ENCODE assay signal across 25 cellular contexts in the genomic region with DNA sequence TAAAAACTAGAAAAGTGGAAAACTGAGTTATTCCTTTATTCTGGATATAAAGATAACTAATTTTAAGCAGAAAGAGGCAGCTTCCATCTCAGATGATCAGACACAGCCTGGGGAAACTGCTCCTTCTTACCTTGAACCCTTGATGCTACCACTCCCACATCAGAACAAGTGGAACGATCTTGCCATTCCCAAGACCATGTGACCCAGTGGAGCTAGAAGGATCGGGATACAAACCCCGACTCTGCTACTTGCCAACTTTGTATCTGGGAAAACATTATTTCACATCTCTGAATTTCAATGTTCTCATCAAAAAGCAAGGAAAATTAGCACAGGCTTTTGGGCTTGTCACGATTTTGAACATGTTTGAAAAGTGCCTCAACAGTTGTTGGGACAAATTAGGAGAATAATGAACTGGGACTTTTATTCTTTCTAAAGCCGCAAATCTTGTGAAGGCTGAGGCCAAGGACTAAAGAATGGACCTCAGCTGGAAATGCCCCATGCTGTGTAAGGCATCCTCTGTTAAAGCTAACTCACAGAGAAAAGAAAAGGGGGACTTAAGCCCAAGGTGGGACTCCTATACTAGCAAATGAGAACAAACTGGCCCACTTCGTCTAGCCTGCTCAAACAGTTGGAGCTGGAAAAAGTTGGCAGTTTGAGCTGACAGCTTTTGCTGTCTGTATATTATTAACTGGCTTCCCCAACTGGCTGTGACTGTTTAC.
"Had no signal": no experiment of that assay in that cellular context is flagged by ENCODE, and none has a peak within 500 bp of the region (broad histone marks: within the 10 kb centered on the region; RNA-seq: fewer than 3 reads in every experiment).

No MANE protein-coding gene starts in this region.

- H2AFZ ChIP-seq: hepatocyte had no signal

- ATAC-seq: activated CD4-positive, CD25-positive, alpha-beta regulatory T cell treated with anti-CD3 and anti-CD28 coated beads, Interleukin-2, amount 50 U/mL, for 24 hours; activated CD8-positive, alpha-beta T cell treated with anti-CD3 and anti-CD28 coated beads, Interleukin-2, amount 10 ng/mL, durations not matched to agents 7 days and 5 days; activated naive CD8-positive, alpha-beta T cell treated with anti-CD3 and anti-CD28 coated beads, Interleukin-2, amount 50 U/mL, for 24 hours; body of pancreas; left lobe of liver; lower lobe of right lung; stimulated activated naive B cell treated with anti-CD40 and anti-IgM and Interleukin-4, amounts not matched to agents 10 μg/mL and 1 μg/mL and 100 μg/mL, for 72 hours had no signal

- H3K79me2 ChIP-seq: hepatocyte had no signal

- H3K4me2 ChIP-seq: hepatocyte, smooth muscle cell had no signal

- H3K9me3 Mint-ChIP-seq: activated CD4-positive, alpha-beta T cell treated with anti-CD3 and anti-CD28 coated beads, Interleukin-2, amount 10 ng/mL, durations not matched to agents 24 days and 14 days; activated naive CD8-positive, alpha-beta T cell treated with anti-CD3 and anti-CD28 coated beads, Interleukin-2, amount 50 U/mL, for 24 hours; activated T-helper 1 cell treated with anti-CD3 and anti-CD28 coated beads, Interleukin-12 subunit alpha, Interleukin-12 subunit beta, Interleukin-2, Interleukin-4 antibody, amounts not matched to agents 30 ng/mL and 10 ng/mL and 1 ng/mL, durations not matched to agents 14 hours and 24 hours and 36 hours; immature natural killer cell had no signal

- H3K4me3 Mint-ChIP-seq: activated CD4-positive, alpha-beta T cell treated with anti-CD3 and anti-CD28 coated beads, Interleukin-2, amount 10 ng/mL, durations not matched to agents 24 days and 14 days; activated CD8-positive, alpha-beta T cell treated with anti-CD3 and anti-CD28 coated beads, Interleukin-2, amount 10 ng/mL, durations not matched to agents 7 days and 5 days; activated naive CD8-positive, alpha-beta T cell treated with anti-CD3 and anti-CD28 coated beads, Interleukin-2, amount 50 U/mL, for 24 hours; activated T-helper 1 cell treated with anti-CD3 and anti-CD28 coated beads, Interleukin-12 subunit alpha, Interleukin-12 subunit beta, Interleukin-2, Interleukin-4 antibody, amounts not matched to agents 30 ng/mL and 10 ng/mL and 1 ng/mL, durations not matched to agents 14 hours and 24 hours and 36 hours; dendritic cell treated with granulocyte-macrophage colony-stimulating factor and Interleukin-4, amounts not matched to agents 40 ng/mL and 50 ng/mL, for 4 days; immature natural killer cell; neural crest cell; stimulated activated naive B cell treated with anti-CD40 and anti-IgM and Interleukin-4, amounts not matched to agents 10 μg/mL and 1 μg/mL and 100 μg/mL, for 72 hours had no signal

- H3K27ac Mint-ChIP-seq: activated CD4-positive, alpha-beta T cell treated with anti-CD3 and anti-CD28 coated beads, Interleukin-2, amount 10 ng/mL, durations not matched to agents 24 days and 14 days; activated CD8-positive, alpha-beta T cell treated with anti-CD3 and anti-CD28 coated beads, Interleukin-2, amount 10 ng/mL, durations not matched to agents 7 days and 5 days; activated naive CD8-positive, alpha-beta T cell treated with anti-CD3 and anti-CD28 coated beads, Interleukin-2, amount 50 U/mL, for 24 hours; activated T-helper 1 cell treated with anti-CD3 and anti-CD28 coated beads, Interleukin-12 subunit alpha, Interleukin-12 subunit beta, Interleukin-2, Interleukin-4 antibody, amounts not matched to agents 30 ng/mL and 10 ng/mL and 1 ng/mL, durations not matched to agents 14 hours and 24 hours and 36 hours; dendritic cell treated with granulocyte-macrophage colony-stimulating factor and Interleukin-4, amounts not matched to agents 40 ng/mL and 50 ng/mL, for 4 days; immature natural killer cell; naive B cell; stimulated activated naive B cell treated with anti-CD40 and anti-IgM and Interleukin-4, amounts not matched to agents 10 μg/mL and 1 μg/mL and 100 μg/mL, for 72 hours had no signal

- H3K9me3 ChIP-seq: body of pancreas, lower lobe of right lung, sigmoid colon, transverse colon, vagina had no signal

- H3K27ac ChIP-seq: body of pancreas, hepatocyte, lower lobe of right lung, sigmoid colon, transverse colon, vagina had no signal

- DNase-seq: activated CD4-positive, alpha-beta T cell treated with anti-CD3 and anti-CD28 coated beads, Interleukin-2, amount 10 ng/mL, durations not matched to agents 24 days and 14 days; activated CD8-positive, alpha-beta T cell treated with anti-CD3 and anti-CD28 coated beads, Interleukin-2, amount 10 ng/mL, durations not matched to agents 7 days and 5 days; activated gamma-delta T cell; activated naive CD4-positive, alpha-beta T cell treated with anti-CD3 and anti-CD28 coated beads, Interleukin-2, amount 50 U/mL, for 16 hours; activated naive CD8-positive, alpha-beta T cell treated with anti-CD3 and anti-CD28 coated beads, Interleukin-2, amount 50 U/mL, for 24 hours; body of pancreas; effector CD4-positive, alpha-beta T cell; erythroblast; foreskin fibroblast; glutamatergic neuron; immature natural killer cell; lower lobe of right lung; naive B cell; sigmoid colon; stimulated activated CD4-positive, alpha-beta T cell treated with anti-CD3 and anti-CD28 coated beads, Interleukin-15, amount 100 ng/mL, for 24 hours; stimulated activated naive B cell treated with anti-CD40 and anti-IgM and Interleukin-4, amounts not matched to agents 10 μg/mL and 1 μg/mL and 100 μg/mL, for 72 hours; transverse colon had no signal

- H3K36me3 Mint-ChIP-seq: immature natural killer cell; naive B cell; stimulated activated naive B cell treated with anti-CD40 and anti-IgM and Interleukin-4, amounts not matched to agents 10 μg/mL and 1 μg/mL and 100 μg/mL, for 72 hours had no signal

- H3K4me3 ChIP-seq: body of pancreas, hepatocyte, lower lobe of right lung, sigmoid colon, smooth muscle cell, transverse colon, vagina had no signal

- H3K4me1 ChIP-seq: body of pancreas, lower lobe of right lung, transverse colon, vagina had no signal

- H3K4me1 Mint-ChIP-seq: activated CD4-positive, alpha-beta T cell treated with anti-CD3 and anti-CD28 coated beads, Interleukin-2, amount 10 ng/mL, durations not matched to agents 24 days and 14 days; activated naive CD8-positive, alpha-beta T cell treated with anti-CD3 and anti-CD28 coated beads, Interleukin-2, amount 50 U/mL, for 24 hours; immature natural killer cell; naive B cell; stimulated activated naive B cell treated with anti-CD40 and anti-IgM and Interleukin-4, amounts not matched to agents 10 μg/mL and 1 μg/mL and 100 μg/mL, for 72 hours had no signal

- H3K36me3 ChIP-seq: lower lobe of right lung, sigmoid colon, transverse colon, vagina had no signal

- H3K27me3 ChIP-seq: body of pancreas, hepatocyte, sigmoid colon, transverse colon, vagina had no signal

- H3K27me3 Mint-ChIP-seq: activated CD4-positive, alpha-beta T cell treated with anti-CD3 and anti-CD28 coated beads, Interleukin-2, amount 10 ng/mL, durations not matched to agents 24 days and 14 days; activated naive CD8-positive, alpha-beta T cell treated with anti-CD3 and anti-CD28 coated beads, Interleukin-2, amount 50 U/mL, for 24 hours; dendritic cell treated with granulocyte-macrophage colony-stimulating factor and Interleukin-4, amounts not matched to agents 40 ng/mL and 50 ng/mL, for 4 days; naive B cell; stimulated activated naive B cell treated with anti-CD40 and anti-IgM and Interleukin-4, amounts not matched to agents 10 μg/mL and 1 μg/mL and 100 μg/mL, for 72 hours had no signal
